In genomic region chr3:124887177-124887995, GRCh38 we compare ENCODE assay signal across 9 cellular contexts. TPM values are rescaled to one million over a fixed set of nuclear protein-coding genes. Genes with fewer than 3 reads are reported as not detected.
DNase-seq lines count a peak whose midpoint lies in the region; ATAC-seq, FAIRE-seq and TF ChIP-seq lines count a peak whose summit lies in the region.
"Had no signal": no experiment of that assay in that cellular context is flagged by ENCODE, and none has a peak within 500 bp of the region (broad histone marks: within the 10 kb centered on the region; RNA-seq: fewer than 3 reads in every experiment).

TSS of gene ITGB5 (minus strand) at chr3:124887365. CDS start at chr3:124887000, 365 bp downstream.

- peak within 1 kb of the TSS; percentile 81 for H3K9ac ChIP-seq in keratinocyte (ENCODE audit: control insufficient read depth, extremely low read depth, insufficient read depth, low read length)

- intact Hi-C loops in CD8-positive, alpha-beta T cell (cut with DNase I, micrococcal nuclease) = loop anchor here in 1 of 2 experiments (5.0 kb wide), 1 partner anchor 50 kb away; no protein-coding TSS in a partner anchor

- H4K20me1 ChIP-seq in keratinocyte (ENCODE audit: control insufficient read depth, extremely low read depth, insufficient read depth, low read length) = no peaks in the 10 kb centered on the region

- no peak within 1 kb of the TSS for H3K27ac Mint-ChIP-seq in CD8-positive, alpha-beta T cell
- H3K27ac Mint-ChIP-seq in T-helper 17 cell = no peak within 1 kb of the TSS

- no peaks in the 10 kb centered on the region for H3K9me1 ChIP-seq in keratinocyte (ENCODE audit: control insufficient read depth, extremely low read depth, insufficient read depth, low read length)

- peak in 4 of 7 experiments; percentile 10 to 54 (median 17) for DNase-seq in CD8-positive, alpha-beta T cell
- DNase-seq in HT1080 (ENCODE audit: low read depth) (peak; percentile 89), T-helper 17 cell (peak in 1 of 3 donors; percentile 8), choroid plexus epithelial cell (ENCODE audit: low read depth) (peak; percentile 65), keratinocyte (ENCODE audit: low read depth, low spot score) (no peak), small intestine (peak; percentile 84)

- CTCF ChIA-PET in CD8-positive, alpha-beta T cell (lab: Charles Lee) = interaction anchor here (1.8 kb wide), 1 partner anchor 14 kb away, joined by 5 read pairs; no protein-coding TSS in a partner anchor

- peak within 1 kb of the TSS; percentile 59 for H3K4me3 Mint-ChIP-seq in CD8-positive, alpha-beta T cell
- H3K4me3 Mint-ChIP-seq in T-helper 17 cell = peak within 1 kb of the TSS; percentile 85

- H3K36me3 ChIP-seq in CD8-positive, alpha-beta T cell (ENCODE audit: insufficient read depth, low read length) = no peaks in the 10 kb centered on the region
- H3K36me3 ChIP-seq in keratinocyte (ENCODE audit: control insufficient read depth in 2 of 2, extremely low read depth in 1 of 2, insufficient read depth in 2 of 2, low read length in 2 of 2) (peaks cover 0 to 9% of the 10 kb centered on the region in 2 experiments), small intestine (ENCODE audit: control insufficient read depth in 2 of 2, insufficient read depth in 2 of 2, low read length in 2 of 2) (no peaks in the 10 kb centered on the region)

- dilution Hi-C loops in keratinocyte (cut with MboI; ENCODE audit: extremely low pct_ligation_motif_present, low sequenced_read_pairs) = no loop called here

- 1 to 2% (median 2%) methylated on average over 48 to 79 of the region's 79 CpGs for WGBS in small intestine, 3 donors

- no peak for TF ChIP-seq CTCF in CD8-positive, alpha-beta T cell (IDR thresholded peaks at IDR 0.05)
- TF ChIP-seq CTCF in choroid plexus epithelial cell (conservative IDR thresholded peaks at IDR 0.05; ENCODE audit: low read depth, low read length) (no peak), keratinocyte (optimal IDR thresholded peaks at IDR 0.05 in 1 of 3, IDR thresholded peaks at IDR 0.05 in 1 of 3, conservative IDR thresholded peaks at IDR 0.05 in 1 of 3; ENCODE audit: extremely low read depth in 1 of 3, insufficient read depth in 2 of 3, low read length in 3 of 3) (no peak)

- peak within 1 kb of the TSS; percentile 71 for H2AFZ ChIP-seq in keratinocyte (ENCODE audit: control insufficient read depth, low read length)

- H3K4me2 ChIP-seq in keratinocyte (ENCODE audit: control insufficient read depth, extremely low read depth, insufficient read depth, low read depth, low read length) = peak within 1 kb of the TSS; percentile 99

- no peaks in the 10 kb centered on the region for H3K36me3 Mint-ChIP-seq in CD8-positive, alpha-beta T cell
- H3K36me3 Mint-ChIP-seq in T-helper 17 cell (ENCODE audit: low read depth) = peaks cover 2% of the 10 kb centered on the region

- H3K27ac ChIP-seq in CD8-positive, alpha-beta T cell (ENCODE audit: low read depth, low read length) = no peak within 1 kb of the TSS
- H3K27ac ChIP-seq in keratinocyte (ENCODE audit: control insufficient read depth, insufficient read depth, low read length) (peak within 1 kb of the TSS; percentile 88), small intestine (ENCODE audit: low read depth in 1 of 2, low read length in 1 of 2) (peak within 1 kb of the TSS; percentile 86 to 91)

- H3K27me3 ChIP-seq in CD8-positive, alpha-beta T cell (ENCODE audit: insufficient read depth, low read length) = peaks cover 12% of the 10 kb centered on the region
- H3K27me3 ChIP-seq in keratinocyte (ENCODE audit: control insufficient read depth, extremely low read depth, insufficient read depth, low read length) (no peaks in the 10 kb centered on the region), small intestine (ENCODE audit: control insufficient read depth in 2 of 2, insufficient read depth in 2 of 2, low read length in 2 of 2) (peaks cover 0 to 2% of the 10 kb centered on the region in 2 donors)

- FAIRE-seq in keratinocyte (lab: Jason Lieb, UNC) (no peak), small intestine (lab: Jason Lieb, UNC) (no peak)

- peaks cover 35% of the 10 kb centered on the region for H3K79me2 ChIP-seq in keratinocyte (ENCODE audit: control insufficient read depth, insufficient read depth, low read length)

- POLR2A ChIA-PET in CD8-positive, alpha-beta T cell (lab: Charles Lee) = interaction anchor here (0.6 kb wide), 1 partner anchor 368 kb away, joined by 3 read pairs; no protein-coding TSS in a partner anchor

- H3K4me1 Mint-ChIP-seq in CD8-positive, alpha-beta T cell (ENCODE audit: low read depth) = peaks cover 6% of the 10 kb centered on the region
- peaks cover 10% of the 10 kb centered on the region for H3K4me1 Mint-ChIP-seq in T-helper 17 cell

- H3K9me3 ChIP-seq in CD8-positive, alpha-beta T cell (ENCODE audit: low read length) = no peaks in the 10 kb centered on the region
- H3K9me3 ChIP-seq in T-helper 17 cell (ENCODE audit: control insufficient read depth, low read length, poor library complexity, severe bottlenecking) (no peaks in the 10 kb centered on the region), keratinocyte (ENCODE audit: control insufficient read depth, low read depth, low read length) (no peaks in the 10 kb centered on the region), small intestine (ENCODE audit: control insufficient read depth, low read depth) (no peaks in the 10 kb centered on the region)

- no peaks in the 10 kb centered on the region for H3K9me3 Mint-ChIP-seq in CD8-positive, alpha-beta T cell

- peak within 1 kb of the TSS; percentile 57 for H3K4me3 ChIP-seq in CD8-positive, alpha-beta T cell (ENCODE audit: low read depth, low read length)
- H3K4me3 ChIP-seq in choroid plexus epithelial cell (ENCODE audit: low read depth, low read length) = peak within 1 kb of the TSS; percentile 69
- peak within 1 kb of the TSS; percentile 67 to 89 (median 83) for H3K4me3 ChIP-seq in keratinocyte (ENCODE audit: control insufficient read depth in 2 of 3, extremely low read depth in 1 of 3, insufficient read depth in 2 of 3, low read depth in 1 of 3, low read length in 3 of 3)
- H3K4me3 ChIP-seq in small intestine (ENCODE audit: low read depth in 1 of 2, low read length in 2 of 2) = peak within 1 kb of the TSS; percentile 56 to 87

- H3K4me1 ChIP-seq in CD8-positive, alpha-beta T cell (ENCODE audit: insufficient read depth, low read length) = peaks cover 4% of the 10 kb centered on the region
- H3K4me1 ChIP-seq in keratinocyte (ENCODE audit: control insufficient read depth, extremely low read depth, insufficient read depth, low read length) (peaks cover 66% of the 10 kb centered on the region), small intestine (ENCODE audit: control insufficient read depth in 2 of 2, insufficient read depth in 1 of 2, low read depth in 1 of 2, low read length in 1 of 2) (peaks cover 0 to 2% of the 10 kb centered on the region in 2 donors)

- peaks cover 53% of the 10 kb centered on the region for H3K27me3 Mint-ChIP-seq in CD8-positive, alpha-beta T cell (ENCODE audit: low read depth)
- H3K27me3 Mint-ChIP-seq in T-helper 17 cell = peaks cover 50% of the 10 kb centered on the region

- ATAC-seq in CD8-positive, alpha-beta T cell = peak; percentile 53
- ATAC-seq in GM19397 (IDR thresholded peaks at IDR 0.05; ENCODE audit: unreplicated experiment) (peak; percentile 48), T-helper 17 cell (peak; percentile 67), GM21528 (IDR thresholded peaks at IDR 0.05; ENCODE audit: low FRiP score, unreplicated experiment) (no peak)

RNA-seq across cellular contexts. Expression of gene ITGB5, which starts in this region (rescaled TPM):
- total RNA-seq in CD8-positive, alpha-beta T cell = under 1 TPM in 1 of 2 experiments, not detected in 1; 0.56 TPM
- 150 and 185 TPM in 2 replicates for total RNA-seq in HT1080 (2014; rRNA removed; shearing (Covaris generic))
- polyA plus RNA-seq in HT1080 (2015; cell fraction: cytosol; rRNA removed) = 230 and 272 TPM in 2 replicates
- polyA plus RNA-seq in HT1080 (2015; cell fraction: nucleus; rRNA removed) = 292 and 316 TPM in 2 replicates
- total RNA-seq in T-helper 17 cell = 10 to 100 TPM in 1 of 2 donors, 1 to 10 TPM in 1; 3.1 to 61.3 TPM
- polyA plus RNA-seq in keratinocyte (136 to 145 TPM (median 136 TPM) in 3 replicates), small intestine (10 to 100 TPM in 2 of 3 donors, 1 to 10 TPM in 1; 9.4 to 28.7 (median 15.1) TPM)
- 12.3 TPM for polyA plus RNA-seq in keratinocyte (2011; ENCODE audit: low read depth)
- polyA plus RNA-seq in keratinocyte (2011; cell fraction: cytosol; rRNA removed) = 85.2 and 104 TPM in 2 replicates
- 199 and 267 TPM in 2 replicates for polyA plus RNA-seq in keratinocyte (2011; cell fraction: nucleus; rRNA removed)
- 40.3 and 177 TPM in 2 replicates for polyA plus RNA-seq in keratinocyte (2012; ENCODE audit: low replicate concordance)
- polyA minus RNA-seq in keratinocyte = 221 to 368 TPM (median 229 TPM) in 3 replicates
- polyA minus RNA-seq in keratinocyte (2011; cell fraction: cytosol; rRNA and poly(A)+ RNA removed) = 124 TPM
- polyA minus RNA-seq in keratinocyte (2011; cell fraction: nucleus; rRNA and poly(A)+ RNA removed) = 284 and 412 TPM in 2 replicates
- total RNA-seq: T-helper 2 cell treated with Interferon-gamma antibody and Interleukin-4, amounts not matched to agents 100 ng/mL and 5 ng/mL, for 36 hours had no signal

Comparison
In these comparisons a context has a peak if more than half of its experiments do, and no peak if none do; other contexts are left out.
1. Peak in DNase-seq, ATAC-seq and H3K4me3 ChIP-seq in CD8-positive, alpha-beta T cell; RNA of the gene not detected or under 1 TPM.